In genomic region chr9:68648971-68649370, GRCh38 we compare ENCODE assay signal across 26 cellular contexts. TPM values are rescaled to one million over a fixed set of nuclear protein-coding genes. Genes with fewer than 3 reads are reported as not detected.
DNase-seq lines count a peak whose midpoint lies in the region; ATAC-seq, FAIRE-seq and TF ChIP-seq lines count a peak whose summit lies in the region.
"Had no signal": no experiment of that assay in that cellular context is flagged by ENCODE, and none has a peak within 500 bp of the region (broad histone marks: within the 10 kb centered on the region; RNA-seq: fewer than 3 reads in every experiment).

No MANE protein-coding gene starts in this region.

- H3K27me3 ChIP-seq in psoas muscle (ENCODE audit: insufficient read depth in 3 of 3, low read length in 2 of 3) (no peaks in the 10 kb centered on the region), HepG2 (ENCODE audit: control insufficient read depth in 1 of 2, insufficient read depth in 2 of 2, low read length in 2 of 2) (peaks cover 0 to 7% of the 10 kb centered on the region in 2 experiments; a peak in 1 of 5 replicates)
- H3K27me3 ChIP-seq: ascending aorta had no signal

- H3K27me3 Mint-ChIP-seq in stimulated activated memory B cell treated with anti-CD40 and anti-IgM and Interleukin-4, amounts not matched to agents 10 μg/mL and 1 μg/mL and 100 μg/mL, for 72 hours = no peaks in the 10 kb centered on the region

- H3K4me3 Mint-ChIP-seq in stimulated activated memory B cell treated with anti-CD40 and anti-IgM and Interleukin-4, amounts not matched to agents 10 μg/mL and 1 μg/mL and 100 μg/mL, for 72 hours = no peak overlapping the region
- H3K4me3 Mint-ChIP-seq: T-cell had no signal

- H3K79me2 ChIP-seq in OCI-LY7 (ENCODE audit: insufficient read depth, low read depth, low read length) (no peaks in the 10 kb centered on the region), HepG2 (ENCODE audit: insufficient read depth, low read length) (no peaks in the 10 kb centered on the region)

- H3K9me3 ChIP-seq in OCI-LY7 (ENCODE audit: low read length) = no peaks in the 10 kb centered on the region
- H3K9me3 ChIP-seq in psoas muscle = no peaks in the 10 kb centered on the region
- no peaks in the 10 kb centered on the region for H3K9me3 ChIP-seq in HepG2 (ENCODE audit: low read length)
- H3K9me3 ChIP-seq: ascending aorta had no signal

- peaks cover 5% of the 10 kb centered on the region for H3K36me3 Mint-ChIP-seq in stimulated activated memory B cell treated with anti-CD40 and anti-IgM and Interleukin-4, amounts not matched to agents 10 μg/mL and 1 μg/mL and 100 μg/mL, for 72 hours
- H3K36me3 Mint-ChIP-seq: activated naive CD4-positive, alpha-beta T cell treated with anti-CD3 and anti-CD28 coated beads, Interleukin-2, amount 50 U/mL, for 72 hours; T-cell had no signal

- no peak for FAIRE-seq in HepG2 (lab: Jason Lieb, UNC)
- FAIRE-seq: endothelial cell of umbilical vein, kidney, small intestine, TTC549 had no signal

- POLR2A ChIA-PET in OCI-LY7 (lab: Charles Lee) = interaction anchor here (0.8 to 0.9 kb wide), 3 partner anchors 11 to 23 kb away, joined by 3 read pairs; no protein-coding TSS in a partner anchor
- POLR2A ChIA-PET in HepG2 (lab: Yijun Ruan, JAX) = no interaction called here

- intact Hi-C loops in OCI-LY7 (cut with micrococcal nuclease; ENCODE audit: unreplicated experiment) (no loop called here), psoas muscle (cut with DNase I) (loop anchor here in 1 of 2 donors (5.0 kb wide), 1 partner anchor 43 kb away; no protein-coding TSS in a partner anchor), HepG2 (cut with micrococcal nuclease; ENCODE audit: unreplicated experiment) (no loop called here)

- TF ChIP-seq CTCF in OCI-LY7 (conservative IDR thresholded peaks at IDR 0.05; ENCODE audit: low read length) = no peak
- TF ChIP-seq CTCF in psoas muscle (IDR thresholded peaks at IDR 0.05) = no peak
- TF ChIP-seq CTCF in HepG2 (CRISPR knock-in tag; IDR thresholded peaks at IDR 0.05) = no peak

- WGBS in psoas muscle, 3 donors = 54 to 63% (median 60%) methylated on average over 1 of the region's 1 CpG
- 0% methylated on average over 1 of the region's 1 CpG for WGBS in HepG2 (ENCODE audit: low lambda C conversion rate)

- peaks cover 35% of the 10 kb centered on the region for H3K4me1 ChIP-seq in OCI-LY7 (ENCODE audit: insufficient read depth, low read length, poor library complexity, severe bottlenecking)
- H3K4me1 ChIP-seq in psoas muscle = no peaks in the 10 kb centered on the region
- no peaks in the 10 kb centered on the region for H3K4me1 ChIP-seq in HepG2 (ENCODE audit: insufficient read depth, low read length)
- H3K4me1 ChIP-seq: ascending aorta had no signal

- TF ChIP-seq RAD21 in HepG2 (CRISPR knock-in tag; IDR thresholded peaks at IDR 0.05) = no peak

- no peaks in the 10 kb centered on the region for H3K9me2 ChIP-seq in OCI-LY7 (ENCODE audit: insufficient read depth, low read length)

- H3K27ac Mint-ChIP-seq in stimulated activated memory B cell treated with anti-CD40 and anti-IgM and Interleukin-4, amounts not matched to agents 10 μg/mL and 1 μg/mL and 100 μg/mL, for 72 hours = peak overlapping the region; percentile 90
- H3K27ac Mint-ChIP-seq: T-cell had no signal

- H3K9me3 Mint-ChIP-seq in stimulated activated memory B cell treated with anti-CD40 and anti-IgM and Interleukin-4, amounts not matched to agents 10 μg/mL and 1 μg/mL and 100 μg/mL, for 72 hours = peaks cover 8% of the 10 kb centered on the region
- H3K9me3 Mint-ChIP-seq: activated naive CD4-positive, alpha-beta T cell treated with anti-CD3 and anti-CD28 coated beads, Interleukin-2, amount 50 U/mL, for 72 hours; T-cell had no signal

- no peak overlapping the region for H3K4me3 ChIP-seq in OCI-LY7 (ENCODE audit: low read depth, low read length, poor library complexity, severe bottlenecking)
- H3K4me3 ChIP-seq in psoas muscle = no peak overlapping the region
- no peak overlapping the region for H3K4me3 ChIP-seq in HepG2 (replicated peaks in 1 of 3; ENCODE audit: insufficient read depth in 1 of 3, low read depth in 2 of 3, low read length in 3 of 3)
- H3K4me3 ChIP-seq: ascending aorta, GM23248 had no signal

- H3K4me1 Mint-ChIP-seq in stimulated activated memory B cell treated with anti-CD40 and anti-IgM and Interleukin-4, amounts not matched to agents 10 μg/mL and 1 μg/mL and 100 μg/mL, for 72 hours = peaks cover 68% of the 10 kb centered on the region

- no TSS peak for BruUV-seq in OCI-LY7 (replicated peaks; lab: Mats Ljungman, UMichigan)
- no TSS peak for BruUV-seq in HepG2 (replicated peaks; lab: Mats Ljungman, UMichigan)

- TF ChIP-seq EP300 in HepG2 (IDR thresholded peaks at IDR 0.05; ENCODE audit: low read depth in 2 of 2, low read length in 2 of 2) = no peak
- no peak for TF ChIP-seq EP300 in HepG2 (CRISPR knock-in tag; IDR thresholded peaks at IDR 0.05; ENCODE audit: borderline replicate concordance)

- CTCF ChIA-PET in OCI-LY7 (lab: Charles Lee; ENCODE audit: unreplicated experiment) (no interaction called here), HepG2 (lab: Yijun Ruan, JAX; ENCODE audit: low intra/inter-chr PET ratio, low total read pairs) (no interaction called here)

- peak; percentile 3 for DNase-seq in DMS53 (lab: John Stamatoyannopoulos, UW)
- DNase-seq in DMS53 treated with DMSO at 0.1 percent for 48 hours (lab: John Stamatoyannopoulos, UW; ENCODE audit: unreplicated experiment) = no peak
- DNase-seq in OCI-LY7 (ENCODE audit: low spot score) = peak; percentile 36
- DNase-seq in psoas muscle = no peak
- no peak for DNase-seq in HepG2 (ENCODE audit: low spot score)
- DNase-seq: caudate nucleus; dermis blood vessel endothelial cell; DMS79 treated with DMSO at 0.1 percent for 48 hours; GM23248; KG1; kidney; NCI-H187 treated with DMSO at 0.1 percent for 48 hours; NCI-H446; small intestine; stimulated activated CD4-positive, alpha-beta T cell treated with anti-CD3 and anti-CD28 coated beads, Interleukin-2, amount 100 ng/mL, for 24 hours; stimulated activated naive CD4-positive, alpha-beta T cell treated with Interleukin-2 at 50 U/mL for 16 hours; T-cell had no signal

- peak; percentile 39 for ATAC-seq in HG02678 (IDR thresholded peaks at IDR 0.05; ENCODE audit: unreplicated experiment)
- ATAC-seq in stimulated activated memory B cell treated with anti-CD40 and anti-IgM and Interleukin-4, amounts not matched to agents 10 μg/mL and 1 μg/mL and 100 μg/mL, for 72 hours = no peak
- ATAC-seq in psoas muscle = no peak
- ATAC-seq in GM21423 (IDR thresholded peaks at IDR 0.05; ENCODE audit: unreplicated experiment) = no peak
- ATAC-seq in HepG2 = no peak
- ATAC-seq: activated naive CD4-positive, alpha-beta T cell treated with anti-CD3 and anti-CD28 coated beads, Interleukin-2, amount 50 U/mL, for 72 hours; Panc1; T-cell had no signal

- in situ Hi-C loops in HepG2 (cut with HindIII; ENCODE audit: extremely low pct_ligation_motif_present, low pct_unique_long_range_greater_than_20kb) = no loop called here

- TF ChIP-seq POLR2A in HepG2 (IDR thresholded peaks at IDR 0.05; ENCODE audit: insufficient read depth in 1 of 2, low read depth in 2 of 2, low read length in 2 of 2) = no peak

- H3K27ac ChIP-seq in OCI-LY7 (ENCODE audit: low read depth, low read length, poor library complexity, severe bottlenecking) = no peak overlapping the region
- no peak overlapping the region for H3K27ac ChIP-seq in psoas muscle
- no peak overlapping the region for H3K27ac ChIP-seq in HepG2 (ENCODE audit: extremely low read length, insufficient read depth, low read length)
- H3K27ac ChIP-seq: 22Rv1, ascending aorta, GM23248 had no signal

- no peak overlapping the region for H3K9ac ChIP-seq in HepG2 (ENCODE audit: insufficient read depth, low read depth, low read length)
- H3K9ac ChIP-seq: GM23248 had no signal

- H2AFZ ChIP-seq in OCI-LY7 (ENCODE audit: low read length) (peak overlapping the region; percentile 62), HepG2 (ENCODE audit: low read length) (no peak overlapping the region)
- H2AFZ ChIP-seq: GM23248 had no signal

- H3K4me2 ChIP-seq in OCI-LY7 (ENCODE audit: low read length) (peak overlapping the region; percentile 10; the same call in 1 of the 2 replicates), HepG2 (ENCODE audit: low read depth, low read length) (no peak overlapping the region)

- H3K36me3 ChIP-seq in OCI-LY7 (ENCODE audit: insufficient read depth, low read length) (no peaks in the 10 kb centered on the region; the same call in 1 of the 2 replicates), psoas muscle (ENCODE audit: insufficient read depth in 1 of 2, low read depth in 1 of 2) (no peaks in the 10 kb centered on the region), HepG2 (replicated peaks in 1 of 2; ENCODE audit: control insufficient read depth in 1 of 2, insufficient read depth in 2 of 2, low read length in 2 of 2) (no peaks in the 10 kb centered on the region)
- H3K36me3 ChIP-seq: ascending aorta had no signal

- H4K20me1 ChIP-seq in OCI-LY7 (ENCODE audit: insufficient read depth, low read length) = no peaks in the 10 kb centered on the region
- H4K20me1 ChIP-seq in HepG2 (ENCODE audit: insufficient read depth, low read length) = no peaks in the 10 kb centered on the region

RNA-seq across cellular contexts. Expression of gene PIP5K1B, which starts 56.1 kb away (rescaled TPM):
- 3.8 and 4.8 TPM in 2 replicates for total RNA-seq in OCI-LY7 (2014; rRNA removed; shearing (Covaris generic))
- total RNA-seq in OCI-LY7 (2022) = 10.7 and 11.5 TPM in 2 replicates
- total RNA-seq in psoas muscle = 1 to 10 TPM; 1.1 to 1.9 (median 1.8) TPM
- 1 to 10 TPM in 1 of 3 donors, under 1 TPM in 2; 0.48 to 2.5 (median 0.70) TPM for polyA plus RNA-seq in psoas muscle
- 15.8 and 20.9 TPM in 2 replicates for total RNA-seq in HepG2 (2016; rRNA removed; fragmentation: Illumina TruSeq; extraction: Trizol)
- total RNA-seq in HepG2 (2016; cell fraction: cytosol; rRNA removed; fragmentation: Illumina TruSeq; extraction: Trizol; ENCODE audit: low read depth) = 4.8 and 6.0 TPM in 2 replicates
- total RNA-seq in HepG2 (2016; cell fraction: insoluble cytoplasmic fraction; rRNA removed; fragmentation: Illumina TruSeq; extraction: Trizol) = 14.6 and 19.9 TPM in 2 replicates
- 15.0 and 15.8 TPM in 2 replicates for total RNA-seq in HepG2 (2016; cell fraction: membrane; rRNA removed; fragmentation: Illumina TruSeq; extraction: Trizol)
- 22.1 and 23.7 TPM in 2 replicates for total RNA-seq in HepG2 (2016; cell fraction: nucleus; rRNA removed; fragmentation: Illumina TruSeq; extraction: Trizol)
- 12.5 and 17.5 TPM in 2 replicates for polyA plus RNA-seq in HepG2 (2011; rRNA removed)
- polyA plus RNA-seq in HepG2 (2011; cell fraction: cytosol; rRNA removed) = 8.8 and 10.8 TPM in 2 replicates
- polyA plus RNA-seq in HepG2 (2011; cell fraction: nucleus; rRNA removed) = 7.1 and 7.2 TPM in 2 replicates
- 10.5 and 11.6 TPM in 2 replicates for polyA plus RNA-seq in HepG2 (2012)
- 4.0 and 4.9 TPM in 2 replicates for polyA plus RNA-seq in HepG2 (2016; cell fraction: cytosol; fragmentation: Illumina TruSeq; extraction: Trizol; ENCODE audit: low read depth)
- 22.2 and 24.8 TPM in 2 replicates for polyA plus RNA-seq in HepG2 (2016; cell fraction: insoluble cytoplasmic fraction; fragmentation: Illumina TruSeq; extraction: Trizol; ENCODE audit: low read depth)
- polyA plus RNA-seq in HepG2 (2016; cell fraction: membrane; fragmentation: Illumina TruSeq; extraction: Trizol; ENCODE audit: low read depth) = 11.2 and 13.2 TPM in 2 replicates
- 11.5 and 12.3 TPM in 2 replicates for polyA plus RNA-seq in HepG2 (2016; cell fraction: nucleus; fragmentation: Illumina TruSeq; extraction: Trizol; ENCODE audit: insufficient read depth, low read depth)
- 0.12 and 25.9 TPM in 2 replicates for polyA minus RNA-seq in HepG2 (2011; rRNA and poly(A)+ RNA removed; ENCODE audit: low replicate concordance)
- 11.4 and 11.6 TPM in 2 replicates for polyA minus RNA-seq in HepG2 (2011; cell fraction: cytosol; rRNA and poly(A)+ RNA removed)
- 72.0 and 77.6 TPM in 2 replicates for polyA minus RNA-seq in HepG2 (2011; cell fraction: nucleus; rRNA and poly(A)+ RNA removed)
- total RNA-seq: dermis blood vessel endothelial cell, GM23248 had no signal
- polyA plus RNA-seq: endothelial cell of umbilical vein, GM23248 had no signal

Comparison
In these comparisons a context has a peak if more than half of its experiments do, and no peak if none do; other contexts are left out.
1. DNase-seq: peak in DMS53 (single experiment) and OCI-LY7 (single experiment); none in DMS53 treated with DMSO at 0.1 percent for 48 hours (single experiment), psoas muscle (0 of 2) and HepG2 (single experiment).